In the genomic region with DNA sequence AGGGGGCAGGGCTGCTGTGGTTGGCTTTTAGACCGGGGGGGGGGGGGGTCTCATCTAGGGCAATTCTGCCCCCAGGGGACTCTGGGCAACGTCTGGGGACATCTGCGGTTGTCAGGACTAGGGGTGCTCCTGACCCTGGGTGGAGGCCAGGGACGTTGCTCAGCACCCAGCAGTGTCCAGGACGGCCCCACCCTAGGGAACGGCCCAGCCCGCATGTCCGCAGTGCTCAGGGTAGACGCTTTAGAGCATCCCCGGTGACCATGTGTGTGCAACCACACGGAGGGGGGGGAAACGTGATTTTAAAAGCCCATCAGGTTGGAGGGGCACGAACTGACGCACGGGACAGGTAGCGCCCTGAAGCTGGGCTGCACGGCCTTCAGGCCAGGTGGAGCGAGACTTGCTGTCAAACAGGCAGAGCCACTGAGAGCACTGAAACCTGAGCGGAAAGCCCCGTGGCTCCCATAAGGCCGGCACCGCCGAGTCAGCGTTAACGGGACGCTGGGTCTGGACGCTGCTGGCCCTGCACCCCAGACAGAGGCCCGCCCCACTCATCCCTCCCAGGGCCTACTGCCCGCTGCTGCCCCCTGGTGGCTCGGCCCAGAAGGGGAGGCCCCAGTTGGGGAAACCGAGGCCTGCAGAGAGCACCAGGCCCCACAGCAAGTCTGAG, we compare ENCODE assay signal across 9 cellular contexts. TPM values are rescaled to one million over a fixed set of nuclear protein-coding genes. Genes with fewer than 3 reads are reported as not detected.
DNase-seq lines count a peak whose midpoint lies in the region; ATAC-seq and TF ChIP-seq lines count a peak whose summit lies in the region.
"Had no signal": no experiment of that assay in that cellular context is flagged by ENCODE, and none has a peak within 500 bp of the region (broad histone marks: within the 10 kb centered on the region; RNA-seq: fewer than 3 reads in every experiment).

No MANE protein-coding gene starts in this region.

- H3K4me1 ChIP-seq in CD4-positive, CD25-positive, alpha-beta regulatory T cell (ENCODE audit: control insufficient read depth, insufficient read depth, low read length, poor library complexity, severe bottlenecking) = no peaks in the 10 kb centered on the region
- H3K4me1 ChIP-seq in endodermal cell (ENCODE audit: control insufficient read depth, insufficient read depth, low read length) = no peaks in the 10 kb centered on the region

- H3K4me3 Mint-ChIP-seq in CD4-positive, CD25-positive, alpha-beta regulatory T cell = peak overlapping the region in 1 of 4 donors; percentile 23
- H3K4me3 Mint-ChIP-seq in activated CD4-positive, alpha-beta memory T cell treated with anti-CD3 and anti-CD28 coated beads for 36 hours = no peak overlapping the region
- no peak overlapping the region for H3K4me3 Mint-ChIP-seq in endodermal cell
- peak overlapping the region in 3 of 8 donors; percentile 2 to 53 (median 48) for H3K4me3 Mint-ChIP-seq in naive B cell

- H3K9me3 Mint-ChIP-seq in CD4-positive, CD25-positive, alpha-beta regulatory T cell = no peaks in the 10 kb centered on the region
- no peaks in the 10 kb centered on the region for H3K9me3 Mint-ChIP-seq in activated CD4-positive, alpha-beta memory T cell treated with anti-CD3 and anti-CD28 coated beads for 36 hours
- no peaks in the 10 kb centered on the region for H3K9me3 Mint-ChIP-seq in endodermal cell
- no peaks in the 10 kb centered on the region for H3K9me3 Mint-ChIP-seq in naive B cell

- H3K36me3 Mint-ChIP-seq in CD4-positive, CD25-positive, alpha-beta regulatory T cell = peaks cover 11% of the 10 kb centered on the region
- peaks cover 3% of the 10 kb centered on the region for H3K36me3 Mint-ChIP-seq in activated CD4-positive, alpha-beta memory T cell treated with anti-CD3 and anti-CD28 coated beads for 36 hours
- H3K36me3 Mint-ChIP-seq in endodermal cell (ENCODE audit: low read depth) = peaks cover 21% of the 10 kb centered on the region
- no peaks in the 10 kb centered on the region for H3K36me3 Mint-ChIP-seq in naive B cell

- no peak overlapping the region for H3K27ac ChIP-seq in CD4-positive, CD25-positive, alpha-beta regulatory T cell (ENCODE audit: insufficient read depth, low read length, poor library complexity, severe bottlenecking)
- no peak overlapping the region for H3K27ac ChIP-seq in endodermal cell (ENCODE audit: low read depth, low read length)

- POLR2A ChIA-PET in activated CD4-positive, alpha-beta memory T cell treated with anti-CD3 and anti-CD28 coated beads for 36 hours (lab: Charles Lee) = no interaction called here

- DNase-seq in CD4-positive, CD25-positive, alpha-beta regulatory T cell = peak in 2 of 3 donors; percentile 32 to 36
- DNase-seq in HT-29 (ENCODE audit: low spot score) = peak; percentile 26
- peak; percentile 68 for DNase-seq in activated CD4-positive, alpha-beta memory T cell treated with anti-CD3 and anti-CD28 coated beads for 36 hours
- DNase-seq in endodermal cell = peak; percentile 89
- DNase-seq in naive B cell = peak; percentile 58
- peak; percentile 49 for DNase-seq in superior temporal gyrus (ENCODE audit: extremely low spot score)

- peak in 1 of 2 donors; percentile 44 for ATAC-seq in CD4-positive, CD25-positive, alpha-beta regulatory T cell (ENCODE audit: low read depth in 2 of 2)
- peak; percentile 64 to 73 for ATAC-seq in naive B cell (ENCODE audit: low read depth in 2 of 2)
- ATAC-seq in GM18867 (IDR thresholded peaks at IDR 0.05; ENCODE audit: unreplicated experiment) = no peak
- no peak for ATAC-seq in HG03175 (IDR thresholded peaks at IDR 0.05; ENCODE audit: unreplicated experiment)

- no peak overlapping the region for H3K27ac Mint-ChIP-seq in CD4-positive, CD25-positive, alpha-beta regulatory T cell
- no peak overlapping the region for H3K27ac Mint-ChIP-seq in activated CD4-positive, alpha-beta memory T cell treated with anti-CD3 and anti-CD28 coated beads for 36 hours
- H3K27ac Mint-ChIP-seq in endodermal cell (no peak overlapping the region), naive B cell (peak overlapping the region in 1 of 6 donors; percentile 69)

- 83 to 84% methylated on average over 24 to 31 of the region's 31 CpGs for WGBS in endodermal cell (ENCODE audit: insufficient coverage in 1 of 2, insufficient read length in 1 of 2), 2 experiments

- H3K9ac ChIP-seq in endodermal cell (ENCODE audit: extremely low read depth, low read length, poor library complexity, severe bottlenecking) = no peak overlapping the region

- no peaks in the 10 kb centered on the region for H3K27me3 ChIP-seq in CD4-positive, CD25-positive, alpha-beta regulatory T cell (ENCODE audit: control insufficient read depth, insufficient read depth, low read length)
- no peaks in the 10 kb centered on the region for H3K27me3 ChIP-seq in endodermal cell (ENCODE audit: control insufficient read depth, insufficient read depth, low read length, poor library complexity, severe bottlenecking)

- TF ChIP-seq CTCF in endodermal cell (conservative IDR thresholded peaks at IDR 0.05) = peak; percentile 94

- H3K27me3 Mint-ChIP-seq in CD4-positive, CD25-positive, alpha-beta regulatory T cell = no peaks in the 10 kb centered on the region
- H3K27me3 Mint-ChIP-seq in activated CD4-positive, alpha-beta memory T cell treated with anti-CD3 and anti-CD28 coated beads for 36 hours = no peaks in the 10 kb centered on the region
- H3K27me3 Mint-ChIP-seq in endodermal cell (ENCODE audit: insufficient read depth) (no peaks in the 10 kb centered on the region), naive B cell (no peaks in the 10 kb centered on the region)

- peaks cover 17% of the 10 kb centered on the region for H3K36me3 ChIP-seq in CD4-positive, CD25-positive, alpha-beta regulatory T cell (ENCODE audit: control insufficient read depth, insufficient read depth, low read length)
- H3K36me3 ChIP-seq in endodermal cell (ENCODE audit: control insufficient read depth, insufficient read depth, low read length) = peaks cover 15% of the 10 kb centered on the region

- CTCF ChIA-PET in activated CD4-positive, alpha-beta memory T cell treated with anti-CD3 and anti-CD28 coated beads for 36 hours (lab: Charles Lee) = interaction anchor here (0.9 to 2.2 kb wide), 4 partner anchors 34 to 73 kb away, joined by 3 to 5 read pairs (median 3); no protein-coding TSS in a partner anchor

- intact Hi-C loops in activated CD4-positive, alpha-beta memory T cell treated with anti-CD3 and anti-CD28 coated beads for 36 hours (cut with micrococcal nuclease) = loop anchor here (1.0 kb wide), 1 partner anchor 73 kb away; no protein-coding TSS in a partner anchor

- peaks cover 0 to 5% (median 0%) of the 10 kb centered on the region in 4 donors for H3K4me1 Mint-ChIP-seq in CD4-positive, CD25-positive, alpha-beta regulatory T cell
- H3K4me1 Mint-ChIP-seq in activated CD4-positive, alpha-beta memory T cell treated with anti-CD3 and anti-CD28 coated beads for 36 hours (ENCODE audit: low read depth) = no peaks in the 10 kb centered on the region
- H3K4me1 Mint-ChIP-seq in endodermal cell (no peaks in the 10 kb centered on the region), naive B cell (peaks cover 16 to 22% (median 19%) of the 10 kb centered on the region in 3 donors)

- no peak overlapping the region for H3K4me3 ChIP-seq in CD4-positive, CD25-positive, alpha-beta regulatory T cell (ENCODE audit: low read depth, low read length)
- H3K4me3 ChIP-seq in endodermal cell (ENCODE audit: low read length) = no peak overlapping the region

- no peaks in the 10 kb centered on the region for H3K9me3 ChIP-seq in CD4-positive, CD25-positive, alpha-beta regulatory T cell (ENCODE audit: control insufficient read depth in 2 of 2, low read length in 2 of 2)
- no peaks in the 10 kb centered on the region for H3K9me3 ChIP-seq in endodermal cell (ENCODE audit: control insufficient read depth, low read length)

RNA-seq across cellular contexts. Expression of a gene that starts 8.3 kb away (rescaled TPM):
- total RNA-seq in CD4-positive, CD25-positive, alpha-beta regulatory T cell = 32.7 TPM
- 10 to 100 TPM in 1 of 4 donors, 1 to 10 TPM in 3; 2.9 to 10.4 (median 8.9) TPM for polyA plus RNA-seq in CD4-positive, CD25-positive, alpha-beta regulatory T cell
- total RNA-seq in HT-29 (2014; rRNA removed; shearing (Covaris generic)) = 54.7 and 55.5 TPM in 2 replicates
- 10 to 100 TPM; 25.2 to 27.2 TPM for total RNA-seq in activated CD4-positive, alpha-beta memory T cell treated with anti-CD3 and anti-CD28 coated beads for 36 hours
- 10 to 100 TPM; 31.5 to 33.5 TPM for total RNA-seq in endodermal cell
- 26.1 TPM for polyA plus RNA-seq in endodermal cell (2013, experiment 1 of 2)
- polyA plus RNA-seq in endodermal cell (2013, experiment 2 of 2) = 24.7 TPM
- polyA plus RNA-seq in naive B cell (ENCODE audit: low read depth in 6 of 6) = 10 to 100 TPM in 1 of 6 donors, 1 to 10 TPM in 5; 2.7 to 15.4 (median 7.9) TPM

RNA-seq across cellular contexts. Expression of a gene that starts 11.6 kb away (rescaled TPM):
- 1.7 TPM for total RNA-seq in CD4-positive, CD25-positive, alpha-beta regulatory T cell
- polyA plus RNA-seq in CD4-positive, CD25-positive, alpha-beta regulatory T cell = under 1 TPM in 3 of 4 donors, not detected in 1; 0.19 to 0.85 (median 0.61) TPM
- total RNA-seq in HT-29 (2014; rRNA removed; shearing (Covaris generic)) = not detected in 2 replicates
- under 1 TPM; 0.31 to 0.36 TPM for total RNA-seq in activated CD4-positive, alpha-beta memory T cell treated with anti-CD3 and anti-CD28 coated beads for 36 hours
- under 1 TPM; 0.29 to 0.42 TPM for total RNA-seq in endodermal cell
- polyA plus RNA-seq in endodermal cell (2013, experiment 1 of 2) = 0.39 TPM
- polyA plus RNA-seq in endodermal cell (2013, experiment 2 of 2) = 0.25 TPM
- polyA plus RNA-seq in naive B cell (ENCODE audit: low read depth in 6 of 6) = 10 to 100 TPM; 15.9 to 32.5 (median 22.7) TPM

RNA-seq across cellular contexts. Expression of a gene that starts 33.0 kb away (rescaled TPM):
- 0.52 TPM for total RNA-seq in CD4-positive, CD25-positive, alpha-beta regulatory T cell
- under 1 TPM in 1 of 4 donors, not detected in 3; 0.10 TPM for polyA plus RNA-seq in CD4-positive, CD25-positive, alpha-beta regulatory T cell
- not detected in 2 replicates for total RNA-seq in HT-29 (2014; rRNA removed; shearing (Covaris generic))
- under 1 TPM; 0.19 to 0.26 TPM for total RNA-seq in activated CD4-positive, alpha-beta memory T cell treated with anti-CD3 and anti-CD28 coated beads for 36 hours
- 1 to 10 TPM in 1 of 2 donors, under 1 TPM in 1; 0.93 to 1.5 TPM for total RNA-seq in endodermal cell
- 0.32 TPM for polyA plus RNA-seq in endodermal cell (2013, experiment 1 of 2)
- 0.33 TPM for polyA plus RNA-seq in endodermal cell (2013, experiment 2 of 2)
- 1 to 10 TPM in 1 of 6 donors, under 1 TPM in 4, not detected in 1; 0.06 to 1.0 (median 0.21) TPM for polyA plus RNA-seq in naive B cell (ENCODE audit: low read depth in 6 of 6)
- total RNA-seq: renal cortical epithelial cell had no signal

RNA-seq across cellular contexts. Expression of a gene that starts 45.5 kb away (rescaled TPM):
- 47.8 TPM for total RNA-seq in CD4-positive, CD25-positive, alpha-beta regulatory T cell
- polyA plus RNA-seq in CD4-positive, CD25-positive, alpha-beta regulatory T cell = 10 to 100 TPM; 35.4 to 49.3 (median 40.6) TPM
- 120 and 152 TPM in 2 replicates for total RNA-seq in HT-29 (2014; rRNA removed; shearing (Covaris generic))
- 10 to 100 TPM; 68.1 to 78.5 TPM for total RNA-seq in activated CD4-positive, alpha-beta memory T cell treated with anti-CD3 and anti-CD28 coated beads for 36 hours
- 100 to 1,000 TPM in 1 of 2 donors, 10 to 100 TPM in 1; 80.7 to 102 TPM for total RNA-seq in endodermal cell
- polyA plus RNA-seq in endodermal cell (2013, experiment 1 of 2) = 80.6 TPM
- polyA plus RNA-seq in endodermal cell (2013, experiment 2 of 2) = 89.1 TPM
- 10 to 100 TPM; 36.4 to 46.9 (median 44.3) TPM for polyA plus RNA-seq in naive B cell (ENCODE audit: low read depth in 6 of 6)

Comparison
In these comparisons a context has a peak if more than half of its experiments do, and no peak if none do; other contexts are left out.
1. ATAC-seq: peak in naive B cell (2 of 2); none in GM18867 (single experiment) and HG03175 (single experiment).
2. DNase-seq: peak in every context shown above with its lines; median percentile 89 in endodermal cell; 68 in activated CD4-positive, alpha-beta memory T cell treated with anti-CD3 and anti-CD28 coated beads for 36 hours; 58 in naive B cell; 49 in superior temporal gyrus; 34 in CD4-positive, CD25-positive, alpha-beta regulatory T cell; 26 in HT-29.